In the genomic region with DNA sequence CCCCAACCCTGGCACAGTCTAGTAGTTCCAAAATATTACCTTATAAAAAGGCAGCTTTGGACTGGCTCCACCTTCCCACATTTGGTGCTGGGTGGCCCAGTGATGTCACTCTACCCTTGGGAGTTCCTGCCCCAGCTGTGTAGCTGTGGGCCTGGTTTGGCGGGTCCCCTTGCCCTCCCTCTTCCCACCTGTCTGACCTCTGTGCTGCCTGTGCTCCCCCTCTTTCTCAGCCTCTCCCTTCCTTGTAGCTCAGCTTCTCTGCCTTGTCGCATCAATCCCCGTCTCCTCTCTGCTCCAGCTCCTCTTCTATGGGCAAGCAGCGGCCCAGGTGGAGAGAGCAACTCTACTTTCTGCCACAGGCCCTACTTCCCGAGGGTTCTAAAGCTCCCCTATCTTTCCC, we compare ENCODE assay signal across 36 cellular contexts. TPM values are rescaled to one million over a fixed set of nuclear protein-coding genes. Genes with fewer than 3 reads are reported as not detected.
DNase-seq lines count a peak whose midpoint lies in the region; ATAC-seq, FAIRE-seq and TF ChIP-seq lines count a peak whose summit lies in the region.
"Had no signal": no experiment of that assay in that cellular context is flagged by ENCODE, and none has a peak within 500 bp of the region (broad histone marks: within the 10 kb centered on the region; RNA-seq: fewer than 3 reads in every experiment).

No MANE protein-coding gene starts in this region.

- peaks cover 20% of the 10 kb centered on the region for H3K4me1 Mint-ChIP-seq in osteocyte (ENCODE audit: unreplicated experiment)

- no peak overlapping the region for H3K4me3 ChIP-seq in right atrium auricular region
- no peak overlapping the region for H3K4me3 ChIP-seq in H1 (ENCODE audit: extremely low read depth in 1 of 4, insufficient read depth in 2 of 4, low read depth in 3 of 4, low read length in 4 of 4)
- H3K4me3 ChIP-seq: lower lobe of right lung, mucosa of descending colon, PC-9, skin epidermis had no signal

- H2BK12ac ChIP-seq in H1 (ENCODE audit: low read depth, low read length): no peak overlapping the region

- H3K36me3 ChIP-seq in right atrium auricular region: no peaks in the 10 kb centered on the region
- H3K36me3 ChIP-seq in H1 (ENCODE audit: control insufficient read depth in 2 of 4, insufficient read depth in 4 of 4, low read length in 3 of 4): no peaks in the 10 kb centered on the region
- H3K36me3 ChIP-seq: BE2C, lower lobe of right lung had no signal

- 0 out of 2 replicates have a peak overlapping the region, but pooled peaks have one; percentile 6 for H2BK15ac ChIP-seq in H1 (ENCODE audit: low read length)

- H3K27ac ChIP-seq in right atrium auricular region (peak overlapping the region in 1 of 2 donors; percentile 3), H1 (ENCODE audit: low read depth, low read length) (no peak overlapping the region)
- H3K27ac ChIP-seq: epithelial cell of prostate, lower lobe of right lung, PC-9, skin epidermis had no signal

- CTCF ChIA-PET in H1 (lab: Charles Lee; ENCODE audit: partially characterized antibody): interaction anchor here (0.9 to 2.9 kb wide), 6 partner anchors 10 to 194 kb away, joined by 3 to 11 read pairs (median 4); no protein-coding TSS in a partner anchor

- POLR2A ChIA-PET in H1 (lab: Charles Lee; ENCODE audit: partially characterized antibody): interaction anchor here (0.7 to 0.9 kb wide), 2 partner anchors 20 to 31 kb away, joined by 3 read pairs; no protein-coding TSS in a partner anchor

- H2BK20ac ChIP-seq in H1 (ENCODE audit: low read length): no peak overlapping the region

- FAIRE-seq in H1 (lab: Jason Lieb, UNC): no peak
- FAIRE-seq: bronchial epithelial cell, HepG2, islet of Langerhans, TTC549, urothelium cell line had no signal

- DNase-seq in right atrium auricular region (ENCODE audit: low spot score) (peak; percentile 53), Right ventricle myocardium inferior (ENCODE audit: missing footprints) (no peak), H1 (ENCODE audit: low read depth in 1 of 2, low spot score in 2 of 2) (peak in 1 of 2 experiments; percentile 36), osteocyte (ENCODE audit: extremely low spot score, unreplicated experiment) (peak; percentile 46), NCI-H69 (lab: John Stamatoyannopoulos, UW) (no peak), erythroblast (lab: John Stamatoyannopoulos, UW) (no peak)
- DNase-seq: ACHN; activated CD4-positive, alpha-beta T cell treated with anti-CD3 and anti-CD28 coated beads for 1 hour; activated CD8-positive, alpha-beta T cell treated with anti-CD3 and anti-CD28 coated beads, Interleukin-2, amount 10 ng/mL, durations not matched to agents 7 days and 5 days; activated T-cell treated with anti-CD3 and anti-CD28 coated beads, Interleukin-2, amount 50 U/mL, for 1 hour; BE2C; effector CD8-positive, alpha-beta T cell; EL; Karpas-422; lower lobe of right lung; mucosa of descending colon; NCI-H1417 treated with DMSO at 0.1 percent for 48 hours; NCI-H2081; NCI-H226; PC-9; stimulated activated CD4-positive, alpha-beta T cell treated with anti-CD3 and anti-CD28 coated beads, Interleukin-1b, Interleukin-23, amount 100 ng/mL, for 48 hours; stimulated activated naive CD4-positive, alpha-beta T cell treated with Interleukin-2 at 50 U/mL for 16 hours; T-helper 17 cell had no signal

- no peak overlapping the region for H2BK120ac ChIP-seq in H1 (replicated peaks; ENCODE audit: low read depth, low read length)

- H3K27me3 ChIP-seq in right atrium auricular region (no peaks in the 10 kb centered on the region), H1 (replicated peaks in 1 of 4; ENCODE audit: control insufficient read depth in 3 of 4, extremely low read depth in 1 of 4, insufficient read depth in 3 of 4, low read length in 3 of 4) (peaks cover 0 to under 1% (median 0%) of the 10 kb centered on the region in 4 experiments; a peak in 1 of 7 replicates)
- H3K27me3 ChIP-seq: BE2C had no signal

- H3K9ac ChIP-seq in H1 (replicated peaks in 1 of 4; ENCODE audit: extremely low read depth in 1 of 4, low read depth in 3 of 4, low read length in 3 of 4): no peak overlapping the region

- no peaks in the 10 kb centered on the region for H3K79me1 ChIP-seq in H1 (ENCODE audit: low read depth, low read length)

- no peaks in the 10 kb centered on the region for H3K27me3 Mint-ChIP-seq in osteocyte (ENCODE audit: unreplicated experiment)

- no peak overlapping the region for H4K5ac ChIP-seq in H1 (ENCODE audit: insufficient read length, low read depth, low read length)

- TF ChIP-seq RAD21 in H1 (IDR thresholded peaks at IDR 0.05 in 1 of 2, conservative IDR thresholded peaks at IDR 0.05 in 1 of 2; ENCODE audit: low read depth in 2 of 2, low read length in 2 of 2): no peak

- H3K79me2 ChIP-seq in H1 (ENCODE audit: control insufficient read depth in 1 of 2, insufficient read depth in 2 of 2, low read length in 2 of 2): no peaks in the 10 kb centered on the region

- WGBS in H1 (ENCODE audit: extremely low coverage in 1 of 2, insufficient coverage in 1 of 2, insufficient read length in 1 of 2, insufficient replicate concordance in 2 of 2, low coverage in 1 of 2, low lambda C conversion rate in 2 of 2, missing lambda C conversion rate in 1 of 2), 2 experiments: 96% methylated on average over 5 of the region's 5 CpGs; no CpG with 5 or more reads in 1 of the 2 experiments

- TF ChIP-seq EP300 in H1 (IDR thresholded peaks at IDR 0.05; ENCODE audit: borderline replicate concordance in 1 of 2, low read depth in 2 of 2, low read length in 2 of 2): no peak

- H4K91ac ChIP-seq in H1 (replicated peaks; ENCODE audit: insufficient read length, low read length): no peak overlapping the region

- no peak overlapping the region; the same call in 1 of the 2 replicates for H3K18ac ChIP-seq in H1 (ENCODE audit: extremely low read depth, low read length)

- H3K4me2 ChIP-seq in H1 (ENCODE audit: insufficient read depth in 1 of 2, low read depth in 2 of 2, low read length in 2 of 2): no peak overlapping the region
- H3K4me2 ChIP-seq: PC-9 had no signal

- H3K4ac ChIP-seq in H1 (replicated peaks; ENCODE audit: insufficient read length, low read depth, low read length): no peak overlapping the region

- H2BK5ac ChIP-seq in H1 (ENCODE audit: low read depth, low read length): no peak overlapping the region

- no peaks in the 10 kb centered on the region for H4K20me1 ChIP-seq in H1 (replicated peaks in 1 of 2; ENCODE audit: control insufficient read depth in 1 of 2, insufficient read depth in 2 of 2, low read length in 2 of 2)

- no peak overlapping the region for H3K23ac ChIP-seq in H1 (ENCODE audit: insufficient read length)

- no peak overlapping the region for H2AFZ ChIP-seq in H1 (ENCODE audit: low read length)
- H2AFZ ChIP-seq: PC-9 had no signal

- H3K36me3 Mint-ChIP-seq in osteocyte (ENCODE audit: unreplicated experiment): no peaks in the 10 kb centered on the region
- H3K36me3 Mint-ChIP-seq: activated naive CD8-positive, alpha-beta T cell; CD8-positive, alpha-beta T cell; natural killer cell treated with Interleukin-12 subunit alpha and Interleukin-12 subunit beta and Interleukin-15 and Interleukin-18, amount 100 ng/mL, for 72 hours had no signal

- H3K27ac Mint-ChIP-seq in osteocyte (ENCODE audit: unreplicated experiment): no peak overlapping the region
- H3K27ac Mint-ChIP-seq: activated CD8-positive, alpha-beta T cell treated with anti-CD3 and anti-CD28 coated beads, Interleukin-2, amount 10 ng/mL, durations not matched to agents 7 days and 5 days; activated naive CD8-positive, alpha-beta T cell; CD8-positive, alpha-beta T cell; natural killer cell treated with Interleukin-12 subunit alpha and Interleukin-12 subunit beta and Interleukin-15 and Interleukin-18, amount 100 ng/mL, for 72 hours; T-helper 17 cell had no signal

- H3K56ac ChIP-seq in H1 (replicated peaks; ENCODE audit: insufficient read length, low read depth, low read length): no peak overlapping the region

- intact Hi-C loops in Right ventricle myocardium inferior (cut with DNase I): no loop called here

- no peaks in the 10 kb centered on the region for H3K9me3 Mint-ChIP-seq in osteocyte (ENCODE audit: unreplicated experiment)
- H3K9me3 Mint-ChIP-seq: CD8-positive, alpha-beta T cell; natural killer cell treated with Interleukin-12 subunit alpha and Interleukin-12 subunit beta and Interleukin-15 and Interleukin-18, amount 100 ng/mL, for 72 hours had no signal

- no peak overlapping the region for H4K8ac ChIP-seq in H1 (ENCODE audit: extremely low read depth, insufficient read depth, low read length)

- TF ChIP-seq CTCF in right atrium auricular region (IDR thresholded peaks at IDR 0.05) (no peak), H1 (IDR thresholded peaks at IDR 0.05; ENCODE audit: control extremely low read depth in 1 of 3, insufficient read depth in 1 of 3, low read depth in 1 of 3, low read length in 3 of 3) (no peak), osteocyte (IDR thresholded peaks at IDR 0.05) (no peak)

- H3K4me1 ChIP-seq in right atrium auricular region (peaks cover 0 to 19% of the 10 kb centered on the region in 2 donors), H1 (replicated peaks in 1 of 4; ENCODE audit: control insufficient read depth in 3 of 4, insufficient read depth in 4 of 4, low read length in 3 of 4) (no peaks in the 10 kb centered on the region)
- H3K4me1 ChIP-seq: lower lobe of right lung had no signal

- H2AK5ac ChIP-seq in H1 (ENCODE audit: low read depth, low read length): no peak overlapping the region

- H3K9me3 ChIP-seq in right atrium auricular region (no peaks in the 10 kb centered on the region), H1 (ENCODE audit: insufficient read depth in 2 of 2, low read depth in 1 of 2, low read length in 1 of 2) (0 out of 4 replicates have a peak, but pooled peaks cover 0 to 2% of the 10 kb centered on the region in 2 experiments)
- H3K9me3 ChIP-seq: BE2C, lower lobe of right lung, mucosa of descending colon had no signal

- no peak overlapping the region for H3K4me3 Mint-ChIP-seq in osteocyte (ENCODE audit: unreplicated experiment)
- H3K4me3 Mint-ChIP-seq: activated CD8-positive, alpha-beta T cell treated with anti-CD3 and anti-CD28 coated beads, Interleukin-2, amount 10 ng/mL, durations not matched to agents 7 days and 5 days; activated naive CD8-positive, alpha-beta T cell; CD8-positive, alpha-beta T cell; natural killer cell treated with Interleukin-12 subunit alpha and Interleukin-12 subunit beta and Interleukin-15 and Interleukin-18, amount 100 ng/mL, for 72 hours; T-helper 17 cell had no signal

- TF ChIP-seq POLR2A in H1 (IDR thresholded peaks at IDR 0.05; ENCODE audit: control extremely low read depth in 1 of 2, low read depth in 2 of 2, low read length in 2 of 2) (no peak), erythroblast (IDR thresholded peaks at IDR 0.05; ENCODE audit: low read length) (no peak)

- H3K23me2 ChIP-seq in H1 (ENCODE audit: low read depth, low read length): no peaks in the 10 kb centered on the region

- H3K14ac ChIP-seq in H1 (ENCODE audit: insufficient read length): no peak overlapping the region

- ATAC-seq in Right ventricle myocardium inferior (no peak), GM21576 (IDR thresholded peaks at IDR 0.05; ENCODE audit: unreplicated experiment) (no peak), HG02852 (IDR thresholded peaks at IDR 0.05; ENCODE audit: unreplicated experiment) (no peak)
- ATAC-seq: activated CD8-positive, alpha-beta T cell treated with anti-CD3 and anti-CD28 coated beads, Interleukin-2, amount 10 ng/mL, durations not matched to agents 7 days and 5 days; CD8-positive, alpha-beta T cell; HepG2; lower lobe of right lung; mucosa of descending colon; natural killer cell treated with Interleukin-12 subunit alpha and Interleukin-12 subunit beta and Interleukin-15 and Interleukin-18, amount 100 ng/mL, for 72 hours; T-helper 17 cell had no signal

RNA-seq across cellular contexts. Expression of a gene that starts 54.6 kb away (rescaled TPM):
- 1 to 10 TPM; 2.0 to 4.2 TPM for total RNA-seq in right atrium auricular region
- total RNA-seq in Right ventricle myocardium inferior: 34.3 TPM
- total RNA-seq in H1 (2021; fragmentation: NEBNext Ultra II Directional; extraction: Animal tissue kit (Norgen Biotek cat#: 25700)): 0.25 and 0.48 TPM in 2 replicates
- polyA plus RNA-seq in H1 (2011; rRNA removed): 0.26 and 0.49 TPM in 2 replicates
- 0.18 TPM for polyA plus RNA-seq in H1 (2011; cell fraction: cytosol; rRNA removed)
- 0.24 TPM for polyA plus RNA-seq in H1 (2011; cell fraction: nucleus; rRNA removed)
- 0.40 to 1.0 TPM (median 0.56 TPM) in 4 replicates for polyA plus RNA-seq in H1 (2012, experiment 1 of 2)
- polyA plus RNA-seq in H1 (2012, experiment 2 of 2): 0.58 TPM
- polyA plus RNA-seq in H1 (2013, experiment 1 of 2): 1.2 TPM
- 0.52 TPM for polyA plus RNA-seq in H1 (2013, experiment 2 of 2)
- 0.09 and 0.34 TPM in 2 replicates for polyA minus RNA-seq in H1 (2011; rRNA and poly(A)+ RNA removed)
- polyA minus RNA-seq in H1 (2011; cell fraction: cytosol; rRNA and poly(A)+ RNA removed): not detected
- 0.40 TPM for polyA minus RNA-seq in H1 (2011; cell fraction: nucleus; rRNA and poly(A)+ RNA removed)
- total RNA-seq in osteocyte: not detected in 2 replicates
- total RNA-seq: activated CD8-positive, alpha-beta T cell treated with anti-CD3 and anti-CD28 coated beads, Interleukin-2, amount 10 ng/mL, durations not matched to agents 7 days and 5 days; bronchial epithelial cell; CD8-positive, alpha-beta T cell; HepG2; natural killer cell treated with Interleukin-12 subunit alpha and Interleukin-12 subunit beta and Interleukin-15 and Interleukin-18, amount 100 ng/mL, for 72 hours; PC-9; renal cortical epithelial cell; T-helper 17 cell had no signal

Comparison
In these comparisons a context has a peak if more than half of its experiments do, and no peak if none do; other contexts are left out.
1. DNase-seq: peak in right atrium auricular region (single experiment) and osteocyte (single experiment); none in Right ventricle myocardium inferior (single experiment), NCI-H69 (single experiment) and erythroblast (0 of 2).